Comparison of ENCODE assay signal across 13 cellular contexts in the genomic region with DNA sequence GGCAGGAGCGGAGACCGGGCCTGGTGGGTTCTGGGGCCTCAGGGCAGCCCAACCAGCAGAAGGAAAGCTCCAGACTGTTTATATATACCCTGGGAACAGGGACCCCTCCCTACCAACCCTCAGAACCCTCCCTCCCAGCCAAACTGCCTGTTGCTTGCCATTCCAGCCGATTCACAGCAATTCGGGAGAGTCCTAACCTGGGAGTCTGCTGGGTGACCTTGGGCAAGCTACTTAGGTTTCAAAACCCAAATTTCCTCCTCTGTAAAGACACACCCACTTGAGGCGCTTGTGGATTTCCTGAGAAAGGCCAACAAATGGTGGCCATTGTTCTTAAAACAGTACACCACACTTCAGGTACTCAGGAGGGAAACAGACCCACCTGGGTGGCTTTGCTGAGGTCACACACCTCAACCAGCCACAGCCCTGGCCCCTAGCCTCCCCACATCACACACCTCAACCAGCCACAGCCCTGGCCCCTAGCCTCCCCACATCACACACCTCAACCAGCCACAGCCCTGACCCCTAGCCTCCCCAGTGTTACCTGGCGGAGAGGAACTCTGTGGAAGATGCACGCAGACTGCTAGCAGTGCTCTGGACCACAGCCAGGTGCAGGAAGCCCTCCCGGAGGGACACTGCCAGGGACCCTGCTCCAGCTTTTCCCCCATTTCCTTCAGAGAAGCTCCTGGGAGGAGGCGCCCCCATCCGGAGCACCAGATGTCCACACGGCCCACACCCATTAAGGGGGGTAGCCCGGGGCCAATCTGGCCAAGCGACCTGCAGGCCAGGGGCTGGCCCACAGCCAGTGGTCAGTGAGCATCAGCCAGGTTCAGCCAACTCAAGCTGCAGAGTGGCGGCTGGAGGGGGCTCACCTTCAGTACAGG. TPM values are rescaled to one million over a fixed set of nuclear protein-coding genes. Genes with fewer than 3 reads are reported as not detected.
A peak's percentile ranks its signal among the peaks of the same experiment; 100 is the strongest.
DNase-seq lines count a peak whose midpoint lies in the region; ATAC-seq and TF ChIP-seq lines count a peak whose summit lies in the region.
"Had no signal": no experiment of that assay in that cellular context is flagged by ENCODE, and none has a peak within 500 bp of the region (broad histone marks: within the 10 kb centered on the region; RNA-seq: fewer than 3 reads in every experiment).

No MANE protein-coding gene starts in this region.

- ATAC-seq in left lobe of liver (peak; percentile 40), HG02798 (IDR thresholded peaks at IDR 0.05; ENCODE audit: poor library complexity, unreplicated experiment) (no peak)

- no peaks in the 10 kb centered on the region for H3K79me1 ChIP-seq in trophoblast cell (ENCODE audit: low read length)

- H3K27me3 ChIP-seq in BLaER1: peaks cover 65% of the 10 kb centered on the region
- H3K27me3 ChIP-seq in WERI-Rb-1 (ENCODE audit: insufficient read depth, low read depth, severe bottlenecking): peaks cover 12% of the 10 kb centered on the region
- peaks cover 46% of the 10 kb centered on the region for H3K27me3 ChIP-seq in trophoblast cell (ENCODE audit: insufficient read depth, low read length)

- DNase-seq in ELF-1 (ENCODE audit: low read depth, low spot score) (peak; percentile 63), WERI-Rb-1 (peak; percentile 71), left lobe of liver (ENCODE audit: low spot score) (peak; percentile 60), trophoblast cell (no peak), A172 (ENCODE audit: low spot score) (no peak), T-helper 9 cell (no peak)
- DNase-seq: NCI-H510A; stimulated activated CD4-positive, alpha-beta T cell treated with anti-CD3 and anti-CD28 coated beads, Interleukin-4, amount 100 ng/mL, for 4 hours had no signal

- H4K91ac ChIP-seq in trophoblast cell (ENCODE audit: low read depth, low read length): no peak overlapping the region

- H3K4me3 ChIP-seq in BLaER1 (no peak overlapping the region), WERI-Rb-1 (ENCODE audit: low read depth, low read length) (no peak overlapping the region), trophoblast cell (ENCODE audit: low read depth, low read length) (no peak overlapping the region)
- H3K4me3 ChIP-seq: thoracic aorta had no signal

- H3K18ac ChIP-seq in trophoblast cell (ENCODE audit: low read length): no peak overlapping the region

- no peak overlapping the region for H3K27ac ChIP-seq in BLaER1
- H3K27ac ChIP-seq in WERI-Rb-1: no peak overlapping the region
- no peak overlapping the region for H3K27ac ChIP-seq in trophoblast cell (ENCODE audit: low read depth, low read length)
- H3K27ac ChIP-seq: thoracic aorta had no signal

- H3K9me3 ChIP-seq in BLaER1 (no peaks in the 10 kb centered on the region), WERI-Rb-1 (ENCODE audit: severe bottlenecking) (no peaks in the 10 kb centered on the region), trophoblast cell (ENCODE audit: insufficient read depth, low read depth, low read length) (peaks cover 13% of the 10 kb centered on the region)
- H3K9me3 ChIP-seq: thoracic aorta had no signal

- H4K20me1 ChIP-seq in BLaER1: peaks cover 100% of the 10 kb centered on the region

- H2BK120ac ChIP-seq in trophoblast cell (ENCODE audit: insufficient read depth, low read length, poor library complexity): no peak overlapping the region

- H4K8ac ChIP-seq in trophoblast cell (ENCODE audit: low read depth, low read length): no peak overlapping the region

- H3K14ac ChIP-seq in trophoblast cell (ENCODE audit: low read length): no peak overlapping the region

- H3K9ac ChIP-seq in BLaER1: no peak overlapping the region
- no peak overlapping the region for H3K9ac ChIP-seq in trophoblast cell (ENCODE audit: low read length)

- no peak overlapping the region for H2AK5ac ChIP-seq in trophoblast cell (ENCODE audit: low read length)

- H4K12ac ChIP-seq in trophoblast cell (ENCODE audit: low read depth, low read length): no peak overlapping the region

- H3K36me3 ChIP-seq in BLaER1 (peaks cover 45% of the 10 kb centered on the region), WERI-Rb-1 (peaks cover 32% of the 10 kb centered on the region), trophoblast cell (ENCODE audit: control insufficient read depth in 1 of 2, insufficient read depth in 2 of 2, low read length in 2 of 2) (peaks cover 33 to 42% of the 10 kb centered on the region in 2 experiments)

- H3K4ac ChIP-seq in trophoblast cell (ENCODE audit: low read depth, low read length): no peak overlapping the region

- TF ChIP-seq CTCF in WERI-Rb-1 (IDR thresholded peaks at IDR 0.05; ENCODE audit: low read depth, low read length): peak; percentile 42; the same call in 1 of the 2 replicates

- no peaks in the 10 kb centered on the region for H3K79me2 ChIP-seq in trophoblast cell (ENCODE audit: control insufficient read depth, insufficient read depth, low read length, poor library complexity)

- peaks cover 41% of the 10 kb centered on the region for H3K4me1 ChIP-seq in BLaER1
- H3K4me1 ChIP-seq in trophoblast cell (ENCODE audit: control insufficient read depth in 1 of 2, insufficient read depth in 2 of 2, low read length in 2 of 2): peaks cover 4 to 13% of the 10 kb centered on the region in 2 experiments

- H3K4me2 ChIP-seq in BLaER1 (peak overlapping the region; percentile 87), trophoblast cell (ENCODE audit: low read length) (no peak overlapping the region)

- H3K23ac ChIP-seq in trophoblast cell (ENCODE audit: low read length): no peak overlapping the region

- no CpG with 5 or more reads among the region's 14 CpGs for WGBS in trophoblast cell (ENCODE audit: extremely low coverage, insufficient coverage, insufficient read length)

- H2AFZ ChIP-seq in trophoblast cell (ENCODE audit: insufficient read depth, low read length, poor library complexity): no peak overlapping the region

- no peak overlapping the region for H2BK12ac ChIP-seq in trophoblast cell (ENCODE audit: low read length)

- no peak overlapping the region for H2BK5ac ChIP-seq in trophoblast cell (ENCODE audit: low read depth, low read length, poor library complexity)

RNA-seq across cellular contexts. Expression of gene SHISA8, which starts 6.2 kb away (rescaled TPM):
- not detected for total RNA-seq in left lobe of liver
- polyA plus RNA-seq in trophoblast cell (2013): 0.31 and 0.43 TPM in 2 replicates
- total RNA-seq in A172 (2014; rRNA removed; shearing (Covaris generic)): not detected in 2 replicates
- total RNA-seq: IMR-90, posterior vena cava, thoracic aorta had no signal
- polyA plus RNA-seq: IMR-90 had no signal

RNA-seq across cellular contexts. Expression of gene TNFRSF13C, which starts 18.0 kb away (rescaled TPM):
- 0.10 TPM for total RNA-seq in left lobe of liver
- 0.36 and 0.38 TPM in 2 replicates for polyA plus RNA-seq in trophoblast cell (2013)
- 0.03 TPM in 1 of 2 replicates, not detected in the other for total RNA-seq in A172 (2014; rRNA removed; shearing (Covaris generic))
- total RNA-seq: thoracic aorta had no signal

RNA-seq across cellular contexts. Expression of gene CENPM, which starts 38.3 kb away (rescaled TPM):
- not detected for total RNA-seq in left lobe of liver
- 17.4 and 17.7 TPM in 2 replicates for polyA plus RNA-seq in trophoblast cell (2013)
- 42.4 and 54.8 TPM in 2 replicates for total RNA-seq in A172 (2014; rRNA removed; shearing (Covaris generic))
- total RNA-seq: posterior vena cava, thoracic aorta had no signal

Comparison
In these comparisons a context has a peak if more than half of its experiments do, and no peak if none do; other contexts are left out.
1. DNase-seq: peak in ELF-1 (single experiment), WERI-Rb-1 (single experiment) and left lobe of liver (single experiment); none in trophoblast cell (0 of 2), A172 (single experiment) and T-helper 9 cell (single experiment).
2. RNA of gene CENPM, which starts 38.3 kb away (total RNA-seq): 42.4 to 54.8 TPM in A172; not detected in left lobe of liver (single experiment); every median in the first group is over 10 times any median in the second.